1 cellular context compared by ENCODE assay signal in genomic region chr21:42655797-42656770, GRCh38.
TF ChIP-seq lines count a peak whose summit lies in the region.

No MANE protein-coding gene starts in this region.

TF ChIP-seq in IMR-90, 13 proteins besides CTCF, POLR2A, EP300 and RAD21:
- TF ChIP-seq ELK1 (IDR thresholded peaks at IDR 0.05; ENCODE audit: borderline replicate concordance, low read depth, low read length) (no peak), MXI1 (IDR thresholded peaks at IDR 0.05; ENCODE audit: borderline replicate concordance, low read depth, low read length) (no peak), NFE2L2 (IDR thresholded peaks at IDR 0.05; ENCODE audit: low read depth, low read length) (no peak), FOS (IDR thresholded peaks at IDR 0.05; ENCODE audit: low read depth, low read length) (no peak), CHD1 (IDR thresholded peaks at IDR 0.05; ENCODE audit: low read depth, low read length) (no peak), USF2 (IDR thresholded peaks at IDR 0.05; ENCODE audit: low read depth, low read length) (no peak), RCOR1 (IDR thresholded peaks at IDR 0.05; ENCODE audit: insufficient replicate concordance, low read length) (no peak)
